30 cellular contexts compared by ENCODE assay signal in genomic region chr2:98786179-98786578, GRCh38.
"Had no signal": no experiment of that assay in that cellular context is flagged by ENCODE, and none has a peak within 500 bp of the region (broad histone marks: within the 10 kb centered on the region; RNA-seq: fewer than 3 reads in every experiment).

No MANE protein-coding gene starts in this region.

- H3K36me3 ChIP-seq: left ventricle myocardium inferior, neural progenitor cell, neutrophil, suprapubic skin, thoracic aorta, tibial artery, upper lobe of right lung had no signal

- H3K27me3 ChIP-seq: hepatocyte, neural progenitor cell, neutrophil, suprapubic skin, tibial artery, upper lobe of right lung had no signal

- H3K27ac ChIP-seq: hepatocyte, left ventricle myocardium inferior, neural progenitor cell, neutrophil, parathyroid adenoma, skin epidermis, suprapubic skin, thoracic aorta, tibial artery, upper lobe of right lung had no signal

- H2AFZ ChIP-seq: hepatocyte, neural progenitor cell, parathyroid adenoma had no signal

- H3K4me3 ChIP-seq: hepatocyte, left ventricle myocardium inferior, lung, neural progenitor cell, skin epidermis, suprapubic skin, thoracic aorta, tibial artery, upper lobe of right lung had no signal

- H3K9ac ChIP-seq: neural progenitor cell, parathyroid adenoma had no signal

- DNase-seq: islet precursor cell; left ventricle myocardium inferior; mesendoderm; naive B cell; natural killer cell; nephron progenitor cell; occipital lobe; retina; right cardiac atrium; stimulated activated CD4-positive, alpha-beta T cell treated with anti-CD3 and anti-CD28 coated beads, Interleukin-12 subunit alpha, Interleukin-12 subunit beta, amount 100 ng/mL, for 4 hours; stimulated activated CD4-positive, alpha-beta T cell treated with anti-CD3 and anti-CD28 coated beads, Interleukin-15, amount 100 ng/mL, for 24 hours; stimulated activated CD4-positive, alpha-beta T cell treated with anti-CD3 and anti-CD28 coated beads, Interleukin-2, amount 100 ng/mL, for 24 hours; stimulated activated CD4-positive, alpha-beta T cell treated with anti-CD3 and anti-CD28 coated beads, Interleukin-4, amount 100 ng/mL, for 1 hour; stimulated activated naive CD4-positive, alpha-beta T cell; tibial artery; trophoblast cell; upper lobe of right lung had no signal

- H3K27me3 Mint-ChIP-seq: stimulated activated naive CD8-positive, alpha-beta T cell treated with anti-CD3 and anti-CD28 coated beads, Interleukin-15, Interleukin-2, amounts not matched to agents 100 ng/mL and 50 ng/mL, for 24 hours had no signal

- H3K4me3 Mint-ChIP-seq: mesothelial cell of epicardium; naive B cell; natural killer cell; nephron progenitor cell; neural progenitor cell; stimulated activated naive CD8-positive, alpha-beta T cell treated with anti-CD3 and anti-CD28 coated beads, Interleukin-15, Interleukin-2, amounts not matched to agents 100 ng/mL and 50 ng/mL, for 24 hours had no signal

- H3K4me1 ChIP-seq: left ventricle myocardium inferior, neural progenitor cell, suprapubic skin, tibial artery, upper lobe of right lung had no signal

- H3K4me1 Mint-ChIP-seq: naive B cell had no signal

- ATAC-seq: natural killer cell, right cardiac atrium, sciatic nerve, upper lobe of right lung had no signal

- H3K27ac Mint-ChIP-seq: mesothelial cell of epicardium; naive B cell; natural killer cell; nephron progenitor cell; neural progenitor cell; progenitor cell of endocrine pancreas; stimulated activated naive CD8-positive, alpha-beta T cell treated with anti-CD3 and anti-CD28 coated beads, Interleukin-15, Interleukin-2, amounts not matched to agents 100 ng/mL and 50 ng/mL, for 24 hours had no signal

- FAIRE-seq: urothelium cell line had no signal

- H3K9me3 ChIP-seq: neutrophil, tibial artery, upper lobe of right lung had no signal

- H3K79me2 ChIP-seq: hepatocyte, parathyroid adenoma had no signal

- H3K4me2 ChIP-seq: hepatocyte, neural progenitor cell had no signal

- H3K36me3 Mint-ChIP-seq: neural progenitor cell had no signal
